ENCODE assay signal across 1 cellular context in genomic region chr14:72292689-72293024, GRCh38.
TF ChIP-seq lines count a peak whose summit lies in the region.

No MANE protein-coding gene starts in this region.

TF ChIP-seq in GM12878, 131 proteins besides CTCF, POLR2A, EP300 and RAD21 (continued from another document):
- TF ChIP-seq, protein P1, sequence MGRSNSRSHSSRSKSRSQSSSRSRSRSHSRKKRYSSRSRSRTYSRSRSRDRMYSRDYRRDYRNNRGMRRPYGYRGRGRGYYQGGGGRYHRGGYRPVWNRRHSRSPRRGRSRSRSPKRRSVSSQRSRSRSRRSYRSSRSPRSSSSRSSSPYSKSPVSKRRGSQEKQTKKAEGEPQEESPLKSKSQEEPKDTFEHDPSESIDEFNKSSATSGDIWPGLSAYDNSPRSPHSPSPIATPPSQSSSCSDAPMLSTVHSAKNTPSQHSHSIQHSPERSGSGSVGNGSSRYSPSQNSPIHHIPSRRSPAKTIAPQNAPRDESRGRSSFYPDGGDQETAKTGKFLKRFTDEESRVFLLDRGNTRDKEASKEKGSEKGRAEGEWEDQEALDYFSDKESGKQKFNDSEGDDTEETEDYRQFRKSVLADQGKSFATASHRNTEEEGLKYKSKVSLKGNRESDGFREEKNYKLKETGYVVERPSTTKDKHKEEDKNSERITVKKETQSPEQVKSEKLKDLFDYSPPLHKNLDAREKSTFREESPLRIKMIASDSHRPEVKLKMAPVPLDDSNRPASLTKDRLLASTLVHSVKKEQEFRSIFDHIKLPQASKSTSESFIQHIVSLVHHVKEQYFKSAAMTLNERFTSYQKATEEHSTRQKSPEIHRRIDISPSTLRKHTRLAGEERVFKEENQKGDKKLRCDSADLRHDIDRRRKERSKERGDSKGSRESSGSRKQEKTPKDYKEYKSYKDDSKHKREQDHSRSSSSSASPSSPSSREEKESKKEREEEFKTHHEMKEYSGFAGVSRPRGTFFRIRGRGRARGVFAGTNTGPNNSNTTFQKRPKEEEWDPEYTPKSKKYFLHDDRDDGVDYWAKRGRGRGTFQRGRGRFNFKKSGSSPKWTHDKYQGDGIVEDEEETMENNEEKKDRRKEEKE (IDR thresholded peaks at IDR 0.05), result no peak
- no peak for TF ChIP-seq BCL3 (IDR thresholded peaks at IDR 0.05; ENCODE audit: borderline replicate concordance, insufficient read depth, low read depth, low read length, poor library complexity, severe bottlenecking)
- no peak for TF ChIP-seq SREBF2 (IDR thresholded peaks at IDR 0.05; ENCODE audit: low read length)
- no peak for TF ChIP-seq IKZF2 (IDR thresholded peaks at IDR 0.05)
- TF ChIP-seq SP1 (IDR thresholded peaks at IDR 0.05; ENCODE audit: low read depth, low read length), result no peak
- no peak for TF ChIP-seq TARDBP (IDR thresholded peaks at IDR 0.05; ENCODE audit: borderline replicate concordance)
- no peak for TF ChIP-seq ESRRA (IDR thresholded peaks at IDR 0.05; ENCODE audit: low read length)
- no peak for TF ChIP-seq ZNF217 (IDR thresholded peaks at IDR 0.05)
- TF ChIP-seq, protein P2, sequence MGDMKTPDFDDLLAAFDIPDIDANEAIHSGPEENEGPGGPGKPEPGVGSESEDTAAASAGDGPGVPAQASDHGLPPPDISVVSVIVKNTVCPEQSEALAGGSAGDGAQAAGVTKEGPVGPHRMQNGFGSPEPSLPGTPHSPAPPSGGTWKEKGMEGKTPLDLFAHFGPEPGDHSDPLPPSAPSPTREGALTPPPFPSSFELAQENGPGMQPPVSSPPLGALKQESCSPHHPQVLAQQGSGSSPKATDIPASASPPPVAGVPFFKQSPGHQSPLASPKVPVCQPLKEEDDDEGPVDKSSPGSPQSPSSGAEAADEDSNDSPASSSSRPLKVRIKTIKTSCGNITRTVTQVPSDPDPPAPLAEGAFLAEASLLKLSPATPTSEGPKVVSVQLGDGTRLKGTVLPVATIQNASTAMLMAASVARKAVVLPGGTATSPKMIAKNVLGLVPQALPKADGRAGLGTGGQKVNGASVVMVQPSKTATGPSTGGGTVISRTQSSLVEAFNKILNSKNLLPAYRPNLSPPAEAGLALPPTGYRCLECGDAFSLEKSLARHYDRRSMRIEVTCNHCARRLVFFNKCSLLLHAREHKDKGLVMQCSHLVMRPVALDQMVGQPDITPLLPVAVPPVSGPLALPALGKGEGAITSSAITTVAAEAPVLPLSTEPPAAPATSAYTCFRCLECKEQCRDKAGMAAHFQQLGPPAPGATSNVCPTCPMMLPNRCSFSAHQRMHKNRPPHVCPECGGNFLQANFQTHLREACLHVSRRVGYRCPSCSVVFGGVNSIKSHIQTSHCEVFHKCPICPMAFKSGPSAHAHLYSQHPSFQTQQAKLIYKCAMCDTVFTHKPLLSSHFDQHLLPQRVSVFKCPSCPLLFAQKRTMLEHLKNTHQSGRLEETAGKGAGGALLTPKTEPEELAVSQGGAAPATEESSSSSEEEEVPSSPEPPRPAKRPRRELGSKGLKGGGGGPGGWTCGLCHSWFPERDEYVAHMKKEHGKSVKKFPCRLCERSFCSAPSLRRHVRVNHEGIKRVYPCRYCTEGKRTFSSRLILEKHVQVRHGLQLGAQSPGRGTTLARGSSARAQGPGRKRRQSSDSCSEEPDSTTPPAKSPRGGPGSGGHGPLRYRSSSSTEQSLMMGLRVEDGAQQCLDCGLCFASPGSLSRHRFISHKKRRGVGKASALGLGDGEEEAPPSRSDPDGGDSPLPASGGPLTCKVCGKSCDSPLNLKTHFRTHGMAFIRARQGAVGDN (IDR thresholded peaks at IDR 0.05), result no peak
- TF ChIP-seq GATAD2B (conservative IDR thresholded peaks at IDR 0.05; ENCODE audit: low read depth), result no peak
